ENCODE assay signal across 1 cellular context in the genomic region with DNA sequence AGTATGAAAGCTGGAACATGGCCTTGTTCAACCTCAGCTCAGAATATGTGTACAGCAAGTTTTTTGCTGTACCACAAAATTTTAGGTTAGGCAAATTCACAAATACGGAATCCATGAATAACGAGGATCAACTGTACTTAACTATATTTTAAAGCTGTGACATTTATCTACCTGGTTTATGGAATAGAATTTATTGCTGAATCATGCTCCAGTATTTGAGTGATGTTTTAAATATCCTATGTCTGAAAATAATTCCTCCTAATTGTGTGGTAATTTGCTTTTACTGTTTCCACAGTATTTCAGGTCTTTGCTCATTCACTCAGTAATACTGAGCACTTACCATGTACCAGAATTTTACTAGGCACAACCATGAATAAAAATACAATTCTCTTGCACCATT.
TF ChIP-seq lines count a peak whose summit lies in the region.

No MANE protein-coding gene starts in this region.

TF ChIP-seq in HepG2, 621 proteins besides CTCF, POLR2A, EP300 and RAD21:
- TF ChIP-seq MAFK (conservative IDR thresholded peaks at IDR 0.05 in 1 of 2, IDR thresholded peaks at IDR 0.05 in 1 of 2; ENCODE audit: low read length in 2 of 2) (0 out of 4 replicates have a peak, but pooled peaks of 1 of the 2 experiments have one; percentile 7), NFE2L2 (IDR thresholded peaks at IDR 0.05; ENCODE audit: low read length) (peak; percentile 64; the same call in 1 of the 2 replicates), SMARCE1 (IDR thresholded peaks at IDR 0.05; ENCODE audit: borderline replicate concordance) (no peak), ZNF644 (CRISPR knock-in tag; IDR thresholded peaks at IDR 0.05; ENCODE audit: low read depth) (no peak)
